23 cellular contexts compared by ENCODE assay signal in genomic region chr3:16072420-16073110, GRCh38.
DNase-seq lines count a peak whose midpoint lies in the region; FAIRE-seq and TF ChIP-seq lines count a peak whose summit lies in the region.
"Had no signal": no experiment of that assay in that cellular context is flagged by ENCODE, and none has a peak within 500 bp of the region (broad histone marks: within the 10 kb centered on the region; RNA-seq: fewer than 3 reads in every experiment).

No MANE protein-coding gene starts in this region.

- H3K27ac ChIP-seq in mammary epithelial cell (ENCODE audit: insufficient read depth, low read depth, low read length) (no peak overlapping the region), keratinocyte (ENCODE audit: control insufficient read depth, insufficient read depth, low read length) (peak overlapping the region; percentile 50), suprapubic skin (no peak overlapping the region)
- H3K27ac ChIP-seq: left ventricle myocardium inferior, neutrophil, right lobe of liver, spleen, thoracic aorta had no signal

- no peaks in the 10 kb centered on the region for H3K36me3 ChIP-seq in mammary epithelial cell (ENCODE audit: insufficient read depth, low read length)
- H3K36me3 ChIP-seq in keratinocyte (ENCODE audit: control insufficient read depth in 2 of 2, extremely low read depth in 1 of 2, insufficient read depth in 2 of 2, low read length in 2 of 2), result no peaks in the 10 kb centered on the region
- no peaks in the 10 kb centered on the region for H3K36me3 ChIP-seq in suprapubic skin
- H3K36me3 ChIP-seq: left ventricle myocardium inferior, neutrophil, right lobe of liver, spleen, thoracic aorta had no signal

- no peaks in the 10 kb centered on the region for H3K27me3 ChIP-seq in mammary epithelial cell (ENCODE audit: insufficient read depth, low read length)
- H3K27me3 ChIP-seq in keratinocyte (ENCODE audit: control insufficient read depth, extremely low read depth, insufficient read depth, low read length), result no peaks in the 10 kb centered on the region
- no peaks in the 10 kb centered on the region for H3K27me3 ChIP-seq in suprapubic skin
- H3K27me3 ChIP-seq: neutrophil, right lobe of liver, spleen had no signal

- H2AFZ ChIP-seq in mammary epithelial cell (ENCODE audit: low read depth, low read length) (no peak overlapping the region), keratinocyte (ENCODE audit: control insufficient read depth, low read length) (no peak overlapping the region)

- TF ChIP-seq EP300 in suprapubic skin (IDR thresholded peaks at IDR 0.05), result no peak

- dilution Hi-C loops in mammary epithelial cell (cut with HindIII; ENCODE audit: low sequenced_read_pairs) (no loop called here), keratinocyte (cut with MboI; ENCODE audit: extremely low pct_ligation_motif_present, low sequenced_read_pairs) (no loop called here)

- H3K4me1 ChIP-seq in mammary epithelial cell (ENCODE audit: insufficient read depth, low read length), result peaks cover 47% of the 10 kb centered on the region
- peaks cover 57% of the 10 kb centered on the region for H3K4me1 ChIP-seq in keratinocyte (ENCODE audit: control insufficient read depth, extremely low read depth, insufficient read depth, low read length)
- H3K4me1 ChIP-seq in suprapubic skin, result peaks cover 2% of the 10 kb centered on the region
- H3K4me1 ChIP-seq: left ventricle myocardium inferior, right lobe of liver, spleen had no signal

- H3K9ac ChIP-seq in mammary epithelial cell (ENCODE audit: insufficient read depth, low read length), result no peak overlapping the region
- H3K9ac ChIP-seq in keratinocyte (ENCODE audit: control insufficient read depth, extremely low read depth, insufficient read depth, low read length), result no peak overlapping the region

- CTCF ChIA-PET in mammary epithelial cell (lab: Charles Lee; ENCODE audit: low non-redundant PET), result interaction anchor here (0.6 to 0.7 kb wide), 2 partner anchors 69 to 106 kb away, joined by 6 read pairs; no protein-coding TSS in a partner anchor

- TF ChIP-seq CTCF in mammary epithelial cell (conservative IDR thresholded peaks at IDR 0.05 in 1 of 2, IDR thresholded peaks at IDR 0.05 in 1 of 2; ENCODE audit: extremely low read depth in 1 of 2, insufficient read depth in 1 of 2, low read depth in 1 of 2, low read length in 2 of 2), result no peak
- TF ChIP-seq CTCF in keratinocyte (optimal IDR thresholded peaks at IDR 0.05 in 1 of 3, IDR thresholded peaks at IDR 0.05 in 1 of 3, conservative IDR thresholded peaks at IDR 0.05 in 1 of 3; ENCODE audit: extremely low read depth in 1 of 3, insufficient read depth in 2 of 3, low read length in 3 of 3), result no peak
- no peak for TF ChIP-seq CTCF in GM20000 (IDR thresholded peaks at IDR 0.05; ENCODE audit: extremely low read depth, missing control alignments)
- no peak for TF ChIP-seq CTCF in suprapubic skin (IDR thresholded peaks at IDR 0.05)

- FAIRE-seq in keratinocyte (lab: Jason Lieb, UNC), result no peak

- H3K9me1 ChIP-seq in keratinocyte (ENCODE audit: control insufficient read depth, extremely low read depth, insufficient read depth, low read length), result no peaks in the 10 kb centered on the region

- H3K9me3 ChIP-seq in mammary epithelial cell (replicated peaks; ENCODE audit: insufficient read depth, low read length) (peaks cover 5% of the 10 kb centered on the region), keratinocyte (ENCODE audit: control insufficient read depth, low read depth, low read length) (no peaks in the 10 kb centered on the region), suprapubic skin (no peaks in the 10 kb centered on the region)
- H3K9me3 ChIP-seq: neutrophil, right lobe of liver, thoracic aorta had no signal

- BruUV-seq in mammary epithelial cell (replicated peaks; lab: Mats Ljungman, UMichigan), result no TSS peak

- TF ChIP-seq POLR2A in suprapubic skin (IDR thresholded peaks at IDR 0.05), result no peak

- WGBS in mammary epithelial cell (ENCODE audit: low coverage, missing lambda C conversion rate), result 100% methylated on average over 1 of the region's 1 CpG
- 100% methylated on average over 1 of the region's 1 CpG for WGBS in suprapubic skin

- intact Hi-C loops in mammary epithelial cell (cut with micrococcal nuclease), result no loop called here

- DNase-seq in EH (ENCODE audit: low read depth) (peak; percentile 57), M059J (ENCODE audit: low read depth) (peak; percentile 44), mammary epithelial cell (peak; percentile 66), keratinocyte (ENCODE audit: low read depth, low spot score) (no peak), GM20000 (ENCODE audit: low spot score) (no peak), suprapubic skin (ENCODE audit: low spot score in 2 of 2) (no peak), T-helper 1 cell (no peak)
- DNase-seq: activated CD4-positive, alpha-beta T cell treated with anti-CD3 and anti-CD28 coated beads, Interleukin-2, amount 50 U/mL, for 48 hours; activated CD4-positive, CD25-positive, alpha-beta regulatory T cell treated with anti-CD3 and anti-CD28 coated beads, Interleukin-2, amount 50 U/mL, for 72 hours; activated naive CD4-positive, alpha-beta T cell; activated T-cell treated with anti-CD3 and anti-CD28 coated beads, Interleukin-2, amount 50 U/mL, for 72 hours; CD8-positive, alpha-beta memory T cell; cerebellar nuclear complex; left ventricle myocardium inferior; naive thymus-derived CD4-positive, alpha-beta T cell; NCI-H1694; NCI-H774; right lobe of liver; spleen; stimulated activated CD4-positive, alpha-beta T cell treated with anti-CD3 and anti-CD28 coated beads, Interleukin-2, amount 100 ng/mL, for 24 hours; T-helper 2 cell had no signal

- no peaks in the 10 kb centered on the region for H4K20me1 ChIP-seq in mammary epithelial cell (ENCODE audit: insufficient read depth, low read length)
- H4K20me1 ChIP-seq in keratinocyte (ENCODE audit: control insufficient read depth, extremely low read depth, insufficient read depth, low read length), result no peaks in the 10 kb centered on the region

- H3K4me2 ChIP-seq in mammary epithelial cell (ENCODE audit: insufficient read depth, low read depth, low read length) (no peak overlapping the region), keratinocyte (ENCODE audit: control insufficient read depth, extremely low read depth, insufficient read depth, low read depth, low read length) (no peak overlapping the region)

- H3K4me3 ChIP-seq in mammary epithelial cell (replicated peaks in 1 of 3; ENCODE audit: insufficient read depth in 1 of 3, low read depth in 2 of 3, low read length in 3 of 3) (no peak overlapping the region), keratinocyte (ENCODE audit: control insufficient read depth in 2 of 3, extremely low read depth in 1 of 3, insufficient read depth in 2 of 3, low read depth in 1 of 3, low read length in 3 of 3) (no peak overlapping the region), suprapubic skin (no peak overlapping the region)
- H3K4me3 ChIP-seq: left ventricle myocardium inferior, right lobe of liver, spleen, thoracic aorta had no signal

- H3K79me2 ChIP-seq in mammary epithelial cell (ENCODE audit: insufficient read depth, low read length), result no peaks in the 10 kb centered on the region
- no peaks in the 10 kb centered on the region for H3K79me2 ChIP-seq in keratinocyte (ENCODE audit: control insufficient read depth, insufficient read depth, low read length)

- in situ Hi-C loops in mammary epithelial cell (cut with MboI; ENCODE audit: low sequenced_read_pairs in 2 of 2), result loop anchor here in 1 of 2 donors (25.0 kb wide), 1 partner anchor 435 kb away; no protein-coding TSS in a partner anchor

Comparison
In these comparisons a context has a peak if more than half of its experiments do, and no peak if none do; other contexts are left out.
1. DNase-seq: peak in EH (single experiment), M059J (single experiment) and mammary epithelial cell (single experiment); none in keratinocyte (single experiment), GM20000 (single experiment), suprapubic skin (0 of 2) and T-helper 1 cell (0 of 5).